ENCODE assay signal across 27 cellular contexts in genomic region chr18:76422121-76422520, GRCh38.
"Had no signal": no experiment of that assay in that cellular context is flagged by ENCODE, and none has a peak within 500 bp of the region (broad histone marks: within the 10 kb centered on the region; RNA-seq: fewer than 3 reads in every experiment).

No MANE protein-coding gene starts in this region.

- H3K36me3 ChIP-seq: brain microvascular endothelial cell, gastrocnemius medialis, transverse colon had no signal

- H3K9me3 ChIP-seq: gastrocnemius medialis, transverse colon had no signal

- H3K4me3 Mint-ChIP-seq: activated B cell treated with CpG ODN at 0.5 μM for 24 hours; activated CD8-positive, alpha-beta T cell treated with anti-CD3 and anti-CD28 coated beads for 36 hours; activated T-cell treated with anti-CD3 and anti-CD28 coated beads, Interleukin-2, amount 50 U/mL, for 4 hours; activated T-helper 17 cell treated with anti-CD3 and anti-CD28 coated beads, Interleukin-2, amount 50 U/mL, for 72 hours; neural crest cell had no signal

- H3K9me3 Mint-ChIP-seq: activated B cell treated with CpG ODN at 0.5 μM for 24 hours; activated CD8-positive, alpha-beta T cell treated with anti-CD3 and anti-CD28 coated beads for 36 hours; activated T-cell treated with anti-CD3 and anti-CD28 coated beads, Interleukin-2, amount 50 U/mL, for 4 hours; activated T-helper 17 cell treated with anti-CD3 and anti-CD28 coated beads, Interleukin-2, amount 50 U/mL, for 72 hours; neural crest cell had no signal

- DNase-seq: activated B cell treated with CpG ODN at 0.5 μM for 24 hours; activated CD4-positive, alpha-beta T cell treated with anti-CD3 and anti-CD28 coated beads, Interleukin-2, amount 50 U/mL, for 1 hour; activated CD8-positive, alpha-beta T cell treated with anti-CD3 and anti-CD28 coated beads for 36 hours; activated gamma-delta T cell treated with Interleukin-2 at 50 U/mL for 16 hours; activated naive CD4-positive, alpha-beta T cell treated with anti-CD3 and anti-CD28 coated beads, Interleukin-2, amount 50 U/mL, for 16 hours; activated T-cell treated with anti-CD3 and anti-CD28 coated beads, Interleukin-2, amount 50 U/mL, for 4 hours; amniotic stem cell; brain microvascular endothelial cell; dorsolateral prefrontal cortex; effector memory CD4-positive, alpha-beta T cell; erythroblast; hippocampal formation; kidney; left colon; nucleus accumbens; right cardiac atrium; stimulated activated CD4-positive, alpha-beta T cell treated with anti-CD3 and anti-CD28 coated beads, Interleukin-15, amount 100 ng/mL, for 24 hours; stimulated activated CD4-positive, alpha-beta T cell treated with anti-CD3 and anti-CD28 coated beads, Interleukin-2, amount 100 ng/mL, for 24 hours; stimulated activated naive CD4-positive, alpha-beta T cell treated with Interleukin-2 at 50 U/mL for 16 hours; T-helper 2 cell; transverse colon had no signal

- H3K27ac Mint-ChIP-seq: activated B cell treated with CpG ODN at 0.5 μM for 24 hours; activated CD8-positive, alpha-beta T cell treated with anti-CD3 and anti-CD28 coated beads for 36 hours; activated T-helper 17 cell treated with anti-CD3 and anti-CD28 coated beads, Interleukin-2, amount 50 U/mL, for 72 hours had no signal

- H3K4me3 ChIP-seq: coronary artery, dorsolateral prefrontal cortex, gastrocnemius medialis, lung, transverse colon had no signal

- ATAC-seq: activated CD8-positive, alpha-beta T cell treated with anti-CD3 and anti-CD28 coated beads for 36 hours; activated T-cell treated with anti-CD3 and anti-CD28 coated beads, Interleukin-2, amount 50 U/mL, for 4 hours; activated T-helper 17 cell treated with anti-CD3 and anti-CD28 coated beads, Interleukin-2, amount 50 U/mL, for 72 hours; gastrocnemius medialis; left colon; right cardiac atrium had no signal

- H3K27me3 ChIP-seq: brain microvascular endothelial cell, gastrocnemius medialis, transverse colon had no signal

- H3K9ac ChIP-seq: parathyroid adenoma had no signal

- H3K27me3 Mint-ChIP-seq: activated B cell treated with CpG ODN at 0.5 μM for 24 hours; activated CD8-positive, alpha-beta T cell treated with anti-CD3 and anti-CD28 coated beads for 36 hours; activated T-helper 17 cell treated with anti-CD3 and anti-CD28 coated beads, Interleukin-2, amount 50 U/mL, for 72 hours had no signal

- H3K27ac ChIP-seq: brain microvascular endothelial cell, coronary artery, dorsolateral prefrontal cortex, gastrocnemius medialis, parathyroid adenoma, transverse colon had no signal
